15 cellular contexts compared by ENCODE assay signal in genomic region chr2:112272669-112273068, GRCh38.
"Had no signal": no experiment of that assay in that cellular context is flagged by ENCODE, and none has a peak within 500 bp of the region (broad histone marks: within the 10 kb centered on the region; RNA-seq: fewer than 3 reads in every experiment).

No MANE protein-coding gene starts in this region.

- H3K27ac ChIP-seq: coronary artery, gastrocnemius medialis, hepatocyte, psoas muscle, upper lobe of left lung had no signal

- H3K4me3 Mint-ChIP-seq: activated T-cell treated with anti-CD3 and anti-CD28 coated beads, Interleukin-2, amount 50 U/mL, for 4 hours had no signal

- H3K36me3 ChIP-seq: gastrocnemius medialis, upper lobe of left lung had no signal

- H3K4me2 ChIP-seq: hepatocyte, SK-N-SH had no signal

- DNase-seq: activated CD4-positive, alpha-beta T cell treated with anti-CD3 and anti-CD28 coated beads, Interleukin-2, amount 50 U/mL, for 4 hours; activated naive CD4-positive, alpha-beta T cell; activated T-cell treated with anti-CD3 and anti-CD28 coated beads, Interleukin-2, amount 50 U/mL, for 4 hours; central memory CD4-positive, alpha-beta T cell; effector CD4-positive, alpha-beta T cell; gastrocnemius medialis; occipital lobe; psoas muscle; SK-N-SH; stimulated activated naive CD4-positive, alpha-beta T cell treated with Interleukin-2 at 50 U/mL for 16 hours; upper lobe of left lung had no signal

- H3K9ac ChIP-seq: SK-N-SH had no signal

- H2AFZ ChIP-seq: hepatocyte had no signal

- H3K9me3 ChIP-seq: gastrocnemius medialis, psoas muscle, SK-N-SH, upper lobe of left lung had no signal

- H3K27me3 ChIP-seq: gastrocnemius medialis, hepatocyte, upper lobe of left lung had no signal

- H3K4me3 ChIP-seq: coronary artery, gastrocnemius medialis, hepatocyte, psoas muscle, upper lobe of left lung had no signal

- ATAC-seq: activated CD4-positive, CD25-positive, alpha-beta regulatory T cell treated with anti-CD3 and anti-CD28 coated beads, Interleukin-2, amount 50 U/mL, for 24 hours; activated T-cell treated with anti-CD3 and anti-CD28 coated beads, Interleukin-2, amount 50 U/mL, for 4 hours; gastrocnemius medialis; psoas muscle; sciatic nerve had no signal
